Comparison of ENCODE assay signal across 1 cellular context in the genomic region with DNA sequence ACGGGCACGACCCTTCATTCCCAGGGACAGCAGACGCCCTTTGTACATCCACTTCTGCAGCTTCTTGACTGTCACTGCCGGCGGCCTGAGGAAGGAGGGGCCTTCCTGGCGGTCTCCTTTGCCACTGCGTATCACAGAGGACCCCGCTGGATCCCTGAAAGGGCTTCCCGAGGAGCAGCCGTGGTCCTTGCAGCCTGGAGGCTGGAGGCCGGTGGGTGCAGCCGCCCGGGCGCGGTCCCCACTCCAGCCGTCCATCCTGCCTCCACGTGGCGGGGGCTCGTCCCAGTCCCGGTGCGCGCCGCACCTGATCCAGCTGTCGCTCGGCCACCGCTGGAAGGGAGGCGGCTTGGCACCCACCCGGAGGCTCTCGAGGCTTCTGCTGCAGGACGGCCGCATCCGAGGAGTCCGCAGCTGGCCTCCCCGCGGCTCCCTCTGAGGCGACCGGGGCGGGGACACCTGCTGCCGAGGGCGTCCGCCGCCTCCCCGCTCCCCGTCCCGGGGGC.
A peak's percentile ranks its signal among the peaks of the same experiment; 100 is the strongest.
TF ChIP-seq lines count a peak whose summit lies in the region.

No MANE protein-coding gene starts in this region.

TF ChIP-seq in K562, 482 proteins besides CTCF, POLR2A, EP300 and RAD21 (continues in another document):
- TF ChIP-seq, protein P1, sequence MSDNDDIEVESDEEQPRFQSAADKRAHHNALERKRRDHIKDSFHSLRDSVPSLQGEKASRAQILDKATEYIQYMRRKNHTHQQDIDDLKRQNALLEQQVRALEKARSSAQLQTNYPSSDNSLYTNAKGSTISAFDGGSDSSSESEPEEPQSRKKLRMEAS (CRISPR knock-in tag; IDR thresholded peaks at IDR 0.05): peak; percentile 74
- TF ChIP-seq, protein P2, sequence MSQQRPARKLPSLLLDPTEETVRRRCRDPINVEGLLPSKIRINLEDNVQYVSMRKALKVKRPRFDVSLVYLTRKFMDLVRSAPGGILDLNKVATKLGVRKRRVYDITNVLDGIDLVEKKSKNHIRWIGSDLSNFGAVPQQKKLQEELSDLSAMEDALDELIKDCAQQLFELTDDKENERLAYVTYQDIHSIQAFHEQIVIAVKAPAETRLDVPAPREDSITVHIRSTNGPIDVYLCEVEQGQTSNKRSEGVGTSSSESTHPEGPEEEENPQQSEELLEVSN (IDR thresholded peaks at IDR 0.05; ENCODE audit: borderline replicate concordance in 1 of 2, extremely low read depth in 1 of 2, insufficient read depth in 1 of 2, insufficient read length in 1 of 2, low read depth in 1 of 2, low read length in 1 of 2, poor library complexity in 1 of 2, severe bottlenecking in 1 of 2): peak in 1 of 2 experiments; percentile 13
- TF ChIP-seq, protein P3, sequence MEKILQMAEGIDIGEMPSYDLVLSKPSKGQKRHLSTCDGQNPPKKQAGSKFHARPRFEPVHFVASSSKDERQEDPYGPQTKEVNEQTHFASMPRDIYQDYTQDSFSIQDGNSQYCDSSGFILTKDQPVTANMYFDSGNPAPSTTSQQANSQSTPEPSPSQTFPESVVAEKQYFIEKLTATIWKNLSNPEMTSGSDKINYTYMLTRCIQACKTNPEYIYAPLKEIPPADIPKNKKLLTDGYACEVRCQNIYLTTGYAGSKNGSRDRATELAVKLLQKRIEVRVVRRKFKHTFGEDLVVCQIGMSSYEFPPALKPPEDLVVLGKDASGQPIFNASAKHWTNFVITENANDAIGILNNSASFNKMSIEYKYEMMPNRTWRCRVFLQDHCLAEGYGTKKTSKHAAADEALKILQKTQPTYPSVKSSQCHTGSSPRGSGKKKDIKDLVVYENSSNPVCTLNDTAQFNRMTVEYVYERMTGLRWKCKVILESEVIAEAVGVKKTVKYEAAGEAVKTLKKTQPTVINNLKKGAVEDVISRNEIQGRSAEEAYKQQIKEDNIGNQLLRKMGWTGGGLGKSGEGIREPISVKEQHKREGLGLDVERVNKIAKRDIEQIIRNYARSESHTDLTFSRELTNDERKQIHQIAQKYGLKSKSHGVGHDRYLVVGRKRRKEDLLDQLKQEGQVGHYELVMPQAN (IDR thresholded peaks at IDR 0.05; ENCODE audit: borderline replicate concordance): peak; percentile 86; the same call in 1 of the 2 replicates
- TF ChIP-seq PHF20 (IDR thresholded peaks at IDR 0.05; ENCODE audit: partially characterized antibody) (peak; percentile 8), SRF (CRISPR knock-in tag; IDR thresholded peaks at IDR 0.05) (no peak), BRF1 (IDR thresholded peaks at IDR 0.05; ENCODE audit: borderline replicate concordance, extremely low read depth, insufficient read length) (no peak), ZNF766 (CRISPR knock-in tag; conservative IDR thresholded peaks at IDR 0.05) (0 out of 2 replicates have a peak, but pooled peaks have one; percentile 21), BMI1 (IDR thresholded peaks at IDR 0.05; ENCODE audit: low read length) (no peak), SAP30 (IDR thresholded peaks at IDR 0.05; ENCODE audit: borderline replicate concordance, insufficient read depth, low read depth, low read length, poor library complexity, severe bottlenecking) (peak; percentile 89), KDM5B (IDR thresholded peaks at IDR 0.05; ENCODE audit: insufficient replicate concordance, low read depth, low read length) (peak; percentile 32), NCOA4 (IDR thresholded peaks at IDR 0.05; ENCODE audit: partially characterized antibody) (no peak), SIN3B (IDR thresholded peaks at IDR 0.05; ENCODE audit: low read depth) (peak; percentile 59; the same call in 1 of the 2 replicates), MXI1 (IDR thresholded peaks at IDR 0.05; ENCODE audit: low read depth, low read length) (peak; percentile 9; the same call in 1 of the 2 replicates), ILF3 (IDR thresholded peaks at IDR 0.05; ENCODE audit: borderline replicate concordance) (0 out of 2 replicates have a peak, but pooled peaks have one; percentile 40), CHD1 (IDR thresholded peaks at IDR 0.05; ENCODE audit: low read length) (peak; percentile 29), NONO (IDR thresholded peaks at IDR 0.05; ENCODE audit: low read depth in 2 of 2, low read length in 1 of 2) (0 out of 4 replicates have a peak, but pooled peaks of 1 of the 2 experiments have one; percentile 38), DACH1 (IDR thresholded peaks at IDR 0.05; ENCODE audit: partially characterized antibody) (peak; percentile 9), RBBP5 (IDR thresholded peaks at IDR 0.05; ENCODE audit: borderline replicate concordance, insufficient read depth, low read length, poor library complexity, severe bottlenecking) (peak; percentile 97), RBM34 (IDR thresholded peaks at IDR 0.05; ENCODE audit: borderline replicate concordance, insufficient read depth, low read length) (no peak), HDAC2 (IDR thresholded peaks at IDR 0.05) (peak; percentile 50; the same call in 1 of the 2 replicates), PHF8 (IDR thresholded peaks at IDR 0.05; ENCODE audit: borderline replicate concordance, low read length) (peak; percentile 55; the same call in 1 of the 2 replicates), ZNF3 (CRISPR knock-in tag; IDR thresholded peaks at IDR 0.05) (no peak), NCOA6 (IDR thresholded peaks at IDR 0.05) (peak; percentile 68; the same call in 1 of the 2 replicates), EP400 (IDR thresholded peaks at IDR 0.05) (peak; percentile 74), MYC (IDR thresholded peaks at IDR 0.05; ENCODE audit: low read depth, low read length) (peak; percentile 55), MYC (CRISPR knock-in tag; IDR thresholded peaks at IDR 0.05; ENCODE audit: borderline replicate concordance, low read depth) (peak; percentile 75; the same call in 1 of the 2 replicates), ZNF41 (CRISPR knock-in tag; conservative IDR thresholded peaks at IDR 0.05) (no peak)
- TF ChIP-seq, protein P4, sequence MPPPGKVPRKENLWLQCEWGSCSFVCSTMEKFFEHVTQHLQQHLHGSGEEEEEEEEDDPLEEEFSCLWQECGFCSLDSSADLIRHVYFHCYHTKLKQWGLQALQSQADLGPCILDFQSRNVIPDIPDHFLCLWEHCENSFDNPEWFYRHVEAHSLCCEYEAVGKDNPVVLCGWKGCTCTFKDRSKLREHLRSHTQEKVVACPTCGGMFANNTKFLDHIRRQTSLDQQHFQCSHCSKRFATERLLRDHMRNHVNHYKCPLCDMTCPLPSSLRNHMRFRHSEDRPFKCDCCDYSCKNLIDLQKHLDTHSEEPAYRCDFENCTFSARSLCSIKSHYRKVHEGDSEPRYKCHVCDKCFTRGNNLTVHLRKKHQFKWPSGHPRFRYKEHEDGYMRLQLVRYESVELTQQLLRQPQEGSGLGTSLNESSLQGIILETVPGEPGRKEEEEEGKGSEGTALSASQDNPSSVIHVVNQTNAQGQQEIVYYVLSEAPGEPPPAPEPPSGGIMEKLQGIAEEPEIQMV (tag; conservative IDR thresholded peaks at IDR 0.05; ENCODE audit: low read depth): 0 out of 2 replicates have a peak, but pooled peaks have one; percentile 26
- TF ChIP-seq, protein P5, sequence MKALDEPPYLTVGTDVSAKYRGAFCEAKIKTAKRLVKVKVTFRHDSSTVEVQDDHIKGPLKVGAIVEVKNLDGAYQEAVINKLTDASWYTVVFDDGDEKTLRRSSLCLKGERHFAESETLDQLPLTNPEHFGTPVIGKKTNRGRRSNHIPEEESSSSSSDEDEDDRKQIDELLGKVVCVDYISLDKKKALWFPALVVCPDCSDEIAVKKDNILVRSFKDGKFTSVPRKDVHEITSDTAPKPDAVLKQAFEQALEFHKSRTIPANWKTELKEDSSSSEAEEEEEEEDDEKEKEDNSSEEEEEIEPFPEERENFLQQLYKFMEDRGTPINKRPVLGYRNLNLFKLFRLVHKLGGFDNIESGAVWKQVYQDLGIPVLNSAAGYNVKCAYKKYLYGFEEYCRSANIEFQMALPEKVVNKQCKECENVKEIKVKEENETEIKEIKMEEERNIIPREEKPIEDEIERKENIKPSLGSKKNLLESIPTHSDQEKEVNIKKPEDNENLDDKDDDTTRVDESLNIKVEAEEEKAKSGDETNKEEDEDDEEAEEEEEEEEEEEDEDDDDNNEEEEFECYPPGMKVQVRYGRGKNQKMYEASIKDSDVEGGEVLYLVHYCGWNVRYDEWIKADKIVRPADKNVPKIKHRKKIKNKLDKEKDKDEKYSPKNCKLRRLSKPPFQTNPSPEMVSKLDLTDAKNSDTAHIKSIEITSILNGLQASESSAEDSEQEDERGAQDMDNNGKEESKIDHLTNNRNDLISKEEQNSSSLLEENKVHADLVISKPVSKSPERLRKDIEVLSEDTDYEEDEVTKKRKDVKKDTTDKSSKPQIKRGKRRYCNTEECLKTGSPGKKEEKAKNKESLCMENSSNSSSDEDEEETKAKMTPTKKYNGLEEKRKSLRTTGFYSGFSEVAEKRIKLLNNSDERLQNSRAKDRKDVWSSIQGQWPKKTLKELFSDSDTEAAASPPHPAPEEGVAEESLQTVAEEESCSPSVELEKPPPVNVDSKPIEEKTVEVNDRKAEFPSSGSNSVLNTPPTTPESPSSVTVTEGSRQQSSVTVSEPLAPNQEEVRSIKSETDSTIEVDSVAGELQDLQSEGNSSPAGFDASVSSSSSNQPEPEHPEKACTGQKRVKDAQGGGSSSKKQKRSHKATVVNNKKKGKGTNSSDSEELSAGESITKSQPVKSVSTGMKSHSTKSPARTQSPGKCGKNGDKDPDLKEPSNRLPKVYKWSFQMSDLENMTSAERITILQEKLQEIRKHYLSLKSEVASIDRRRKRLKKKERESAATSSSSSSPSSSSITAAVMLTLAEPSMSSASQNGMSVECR (CRISPR knock-in tag; IDR thresholded peaks at IDR 0.05): peak; percentile 59
- TF ChIP-seq, protein P6, sequence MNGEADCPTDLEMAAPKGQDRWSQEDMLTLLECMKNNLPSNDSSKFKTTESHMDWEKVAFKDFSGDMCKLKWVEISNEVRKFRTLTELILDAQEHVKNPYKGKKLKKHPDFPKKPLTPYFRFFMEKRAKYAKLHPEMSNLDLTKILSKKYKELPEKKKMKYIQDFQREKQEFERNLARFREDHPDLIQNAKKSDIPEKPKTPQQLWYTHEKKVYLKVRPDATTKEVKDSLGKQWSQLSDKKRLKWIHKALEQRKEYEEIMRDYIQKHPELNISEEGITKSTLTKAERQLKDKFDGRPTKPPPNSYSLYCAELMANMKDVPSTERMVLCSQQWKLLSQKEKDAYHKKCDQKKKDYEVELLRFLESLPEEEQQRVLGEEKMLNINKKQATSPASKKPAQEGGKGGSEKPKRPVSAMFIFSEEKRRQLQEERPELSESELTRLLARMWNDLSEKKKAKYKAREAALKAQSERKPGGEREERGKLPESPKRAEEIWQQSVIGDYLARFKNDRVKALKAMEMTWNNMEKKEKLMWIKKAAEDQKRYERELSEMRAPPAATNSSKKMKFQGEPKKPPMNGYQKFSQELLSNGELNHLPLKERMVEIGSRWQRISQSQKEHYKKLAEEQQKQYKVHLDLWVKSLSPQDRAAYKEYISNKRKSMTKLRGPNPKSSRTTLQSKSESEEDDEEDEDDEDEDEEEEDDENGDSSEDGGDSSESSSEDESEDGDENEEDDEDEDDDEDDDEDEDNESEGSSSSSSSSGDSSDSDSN (IDR thresholded peaks at IDR 0.05; ENCODE audit: borderline replicate concordance in 1 of 2, low read depth in 2 of 2, low read length in 2 of 2): 0 out of 4 replicates have a peak, but pooled peaks have one; percentile 12 to 24
- TF ChIP-seq, protein P7, sequence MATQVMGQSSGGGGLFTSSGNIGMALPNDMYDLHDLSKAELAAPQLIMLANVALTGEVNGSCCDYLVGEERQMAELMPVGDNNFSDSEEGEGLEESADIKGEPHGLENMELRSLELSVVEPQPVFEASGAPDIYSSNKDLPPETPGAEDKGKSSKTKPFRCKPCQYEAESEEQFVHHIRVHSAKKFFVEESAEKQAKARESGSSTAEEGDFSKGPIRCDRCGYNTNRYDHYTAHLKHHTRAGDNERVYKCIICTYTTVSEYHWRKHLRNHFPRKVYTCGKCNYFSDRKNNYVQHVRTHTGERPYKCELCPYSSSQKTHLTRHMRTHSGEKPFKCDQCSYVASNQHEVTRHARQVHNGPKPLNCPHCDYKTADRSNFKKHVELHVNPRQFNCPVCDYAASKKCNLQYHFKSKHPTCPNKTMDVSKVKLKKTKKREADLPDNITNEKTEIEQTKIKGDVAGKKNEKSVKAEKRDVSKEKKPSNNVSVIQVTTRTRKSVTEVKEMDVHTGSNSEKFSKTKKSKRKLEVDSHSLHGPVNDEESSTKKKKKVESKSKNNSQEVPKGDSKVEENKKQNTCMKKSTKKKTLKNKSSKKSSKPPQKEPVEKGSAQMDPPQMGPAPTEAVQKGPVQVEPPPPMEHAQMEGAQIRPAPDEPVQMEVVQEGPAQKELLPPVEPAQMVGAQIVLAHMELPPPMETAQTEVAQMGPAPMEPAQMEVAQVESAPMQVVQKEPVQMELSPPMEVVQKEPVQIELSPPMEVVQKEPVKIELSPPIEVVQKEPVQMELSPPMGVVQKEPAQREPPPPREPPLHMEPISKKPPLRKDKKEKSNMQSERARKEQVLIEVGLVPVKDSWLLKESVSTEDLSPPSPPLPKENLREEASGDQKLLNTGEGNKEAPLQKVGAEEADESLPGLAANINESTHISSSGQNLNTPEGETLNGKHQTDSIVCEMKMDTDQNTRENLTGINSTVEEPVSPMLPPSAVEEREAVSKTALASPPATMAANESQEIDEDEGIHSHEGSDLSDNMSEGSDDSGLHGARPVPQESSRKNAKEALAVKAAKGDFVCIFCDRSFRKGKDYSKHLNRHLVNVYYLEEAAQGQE (CRISPR knock-in tag; IDR thresholded peaks at IDR 0.05; ENCODE audit: low read depth): no peak
- TF ChIP-seq, protein P8, sequence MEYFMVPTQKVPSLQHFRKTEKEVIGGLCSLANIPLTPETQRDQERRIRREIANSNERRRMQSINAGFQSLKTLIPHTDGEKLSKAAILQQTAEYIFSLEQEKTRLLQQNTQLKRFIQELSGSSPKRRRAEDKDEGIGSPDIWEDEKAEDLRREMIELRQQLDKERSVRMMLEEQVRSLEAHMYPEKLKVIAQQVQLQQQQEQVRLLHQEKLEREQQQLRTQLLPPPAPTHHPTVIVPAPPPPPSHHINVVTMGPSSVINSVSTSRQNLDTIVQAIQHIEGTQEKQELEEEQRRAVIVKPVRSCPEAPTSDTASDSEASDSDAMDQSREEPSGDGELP (CRISPR knock-in tag; IDR thresholded peaks at IDR 0.05; ENCODE audit: borderline replicate concordance): peak; percentile 74
- TF ChIP-seq, protein P9, sequence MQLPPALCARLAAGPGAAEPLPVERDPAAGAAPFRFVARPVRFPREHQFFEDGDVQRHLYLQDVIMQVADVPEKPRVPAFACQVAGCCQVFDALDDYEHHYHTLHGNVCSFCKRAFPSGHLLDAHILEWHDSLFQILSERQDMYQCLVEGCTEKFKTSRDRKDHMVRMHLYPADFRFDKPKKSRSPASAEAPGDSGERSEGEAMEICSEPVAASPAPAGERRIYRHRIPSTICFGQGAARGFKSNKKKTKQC (CRISPR knock-in tag; IDR thresholded peaks at IDR 0.05): peak; percentile 45; the same call in 1 of the 2 replicates
- TF ChIP-seq, protein P10, sequence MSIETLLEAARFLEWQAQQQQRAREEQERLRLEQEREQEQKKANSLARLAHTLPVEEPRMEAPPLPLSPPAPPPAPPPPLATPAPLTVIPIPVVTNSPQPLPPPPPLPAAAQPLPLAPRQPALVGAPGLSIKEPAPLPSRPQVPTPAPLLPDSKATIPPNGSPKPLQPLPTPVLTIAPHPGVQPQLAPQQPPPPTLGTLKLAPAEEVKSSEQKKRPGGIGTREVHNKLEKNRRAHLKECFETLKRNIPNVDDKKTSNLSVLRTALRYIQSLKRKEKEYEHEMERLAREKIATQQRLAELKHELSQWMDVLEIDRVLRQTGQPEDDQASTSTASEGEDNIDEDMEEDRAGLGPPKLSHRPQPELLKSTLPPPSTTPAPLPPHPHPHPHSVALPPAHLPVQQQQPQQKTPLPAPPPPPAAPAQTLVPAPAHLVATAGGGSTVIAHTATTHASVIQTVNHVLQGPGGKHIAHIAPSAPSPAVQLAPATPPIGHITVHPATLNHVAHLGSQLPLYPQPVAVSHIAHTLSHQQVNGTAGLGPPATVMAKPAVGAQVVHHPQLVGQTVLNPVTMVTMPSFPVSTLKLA (conservative IDR thresholded peaks at IDR 0.05): peak; percentile 93 to 94
